In genomic region chr18:28511421-28511821, GRCh38 we compare ENCODE assay signal across 20 cellular contexts.
DNase-seq lines count a peak whose midpoint lies in the region; ATAC-seq and TF ChIP-seq lines count a peak whose summit lies in the region.
"Had no signal": no experiment of that assay in that cellular context is flagged by ENCODE, and none has a peak within 500 bp of the region (broad histone marks: within the 10 kb centered on the region; RNA-seq: fewer than 3 reads in every experiment).

No MANE protein-coding gene starts in this region.

- ATAC-seq in HG02884 (IDR thresholded peaks at IDR 0.05; ENCODE audit: unreplicated experiment): no peak
- ATAC-seq in GM19397 (IDR thresholded peaks at IDR 0.05; ENCODE audit: unreplicated experiment): no peak
- ATAC-seq: effector memory CD8-positive, alpha-beta T cell; GM23338; left lung; pancreas; T-cell had no signal

- H3K9me3 ChIP-seq in SJSA1 (replicated peaks): no peaks in the 10 kb centered on the region
- H3K9me3 ChIP-seq: pancreas, testis had no signal

- no peak for TF ChIP-seq CTCF in fibroblast of pulmonary artery (IDR thresholded peaks at IDR 0.05; ENCODE audit: low read length, missing control alignments)

- H3K27me3 ChIP-seq in SJSA1 (replicated peaks): no peaks in the 10 kb centered on the region
- H3K27me3 ChIP-seq: left lung, pancreas, testis had no signal

- peaks cover 34% of the 10 kb centered on the region for H3K4me1 ChIP-seq in SJSA1 (replicated peaks)
- H3K4me1 ChIP-seq: left lung, pancreas, testis had no signal

- DNase-seq in HCEC 1CT: peak; percentile 64
- DNase-seq in SJSA1 (ENCODE audit: low read depth in 1 of 2, low spot score in 2 of 2): peak; percentile 46 to 65
- DNase-seq in fibroblast of pulmonary artery (ENCODE audit: low read depth): peak; percentile 20
- DNase-seq in renal cortical epithelial cell (ENCODE audit: low read depth): peak; percentile 11
- no peak for DNase-seq in iPS-NIHi11 (ENCODE audit: low spot score)
- DNase-seq in activated CD4-positive, alpha-beta T cell treated with anti-CD3 and anti-CD28 coated beads, Interleukin-2, amount 50 U/mL, for 48 hours: no peak
- DNase-seq: activated CD4-positive, alpha-beta memory T cell treated with anti-CD3 and anti-CD28 coated beads, Interleukin-2, amount 10 ng/mL, durations not matched to agents 7 days and 5 days; cerebellar nuclear complex; effector memory CD8-positive, alpha-beta T cell; KBM-7; left lung; NCI-H1105 treated with DMSO at 0.1 percent for 48 hours; NCI-H82; pancreas; RPMI8226; T-cell; testis had no signal

- peak overlapping the region; percentile 63 for H3K27ac ChIP-seq in SJSA1
- H3K27ac ChIP-seq: left lung, pancreas, testis had no signal

- H3K4me3 ChIP-seq in SJSA1 (no peak overlapping the region), fibroblast of pulmonary artery (replicated peaks; ENCODE audit: low read depth, low read length) (no peak overlapping the region)
- H3K4me3 ChIP-seq: GM23338, left lung, pancreas, testis had no signal

- H3K36me3 ChIP-seq in SJSA1: no peaks in the 10 kb centered on the region
- H3K36me3 ChIP-seq: left lung, pancreas had no signal

Comparison
In these comparisons a context has a peak if more than half of its experiments do, and no peak if none do; other contexts are left out.
1. DNase-seq: peak in HCEC 1CT (single experiment), SJSA1 (2 of 2), fibroblast of pulmonary artery (single experiment) and renal cortical epithelial cell (single experiment); none in iPS-NIHi11 (single experiment) and activated CD4-positive, alpha-beta T cell treated with anti-CD3 and anti-CD28 coated beads, Interleukin-2, amount 50 U/mL, for 48 hours (0 of 2).